ENCODE assay signal across 35 cellular contexts in the genomic region with DNA sequence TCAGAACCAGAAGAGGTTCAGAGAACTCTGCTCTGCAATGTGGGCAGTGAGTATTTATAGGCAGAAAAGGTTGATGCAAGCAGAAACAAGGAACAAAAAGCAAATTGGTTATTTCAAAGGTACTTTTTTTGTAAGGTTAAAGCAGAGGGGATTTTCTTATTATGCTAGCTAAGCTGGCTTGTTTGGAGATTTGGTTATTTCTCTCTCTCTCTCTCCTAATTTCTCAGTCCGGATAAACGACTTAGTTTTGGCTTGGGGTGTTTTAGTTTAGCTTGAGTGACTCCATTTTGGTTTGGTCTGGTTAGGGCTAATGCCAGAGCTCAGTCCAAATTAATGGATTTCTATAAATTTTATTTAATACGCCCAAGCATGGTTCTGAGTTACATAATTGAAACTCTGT.
"Had no signal": no experiment of that assay in that cellular context is flagged by ENCODE, and none has a peak within 500 bp of the region (broad histone marks: within the 10 kb centered on the region; RNA-seq: fewer than 3 reads in every experiment).

No MANE protein-coding gene starts in this region.

- H3K4me3 Mint-ChIP-seq: activated naive CD4-positive, alpha-beta T cell treated with anti-CD3 and anti-CD28 coated beads for 36 hours; activated naive CD8-positive, alpha-beta T cell treated with anti-CD3 and anti-CD28 coated beads, Interleukin-2, amount 10 ng/mL, durations not matched to agents 7 days and 5 days; activated T-helper 1 cell treated with anti-CD3 and anti-CD28 coated beads, Interleukin-12 subunit alpha, Interleukin-12 subunit beta, Interleukin-2, Interleukin-4 antibody, amounts not matched to agents 30 ng/mL and 10 ng/mL and 1 ng/mL, durations not matched to agents 14 hours and 24 hours and 36 hours; brain; effector memory CD8-positive, alpha-beta T cell; immature natural killer cell; nephron progenitor cell; stimulated activated effector memory CD8-positive, alpha-beta T cell treated with anti-CD3 and anti-CD28 coated beads, Interleukin-12 subunit alpha, Interleukin-12 subunit beta, amount 100 ng/mL, for 72 hours; stimulated activated naive CD8-positive, alpha-beta T cell treated with anti-CD3 and anti-CD28 coated beads, Interleukin-15, amount 100 ng/mL, for 72 hours had no signal

- H3K27ac ChIP-seq: ascending aorta, cardiac muscle cell, coronary artery, heart left ventricle, parathyroid adenoma, psoas muscle, sigmoid colon, upper lobe of left lung, VCaP had no signal

- H3K27ac Mint-ChIP-seq: activated naive CD4-positive, alpha-beta T cell treated with anti-CD3 and anti-CD28 coated beads for 36 hours; activated naive CD8-positive, alpha-beta T cell treated with anti-CD3 and anti-CD28 coated beads, Interleukin-2, amount 10 ng/mL, durations not matched to agents 7 days and 5 days; activated T-helper 1 cell treated with anti-CD3 and anti-CD28 coated beads, Interleukin-12 subunit alpha, Interleukin-12 subunit beta, Interleukin-2, Interleukin-4 antibody, amounts not matched to agents 30 ng/mL and 10 ng/mL and 1 ng/mL, durations not matched to agents 14 hours and 24 hours and 36 hours; brain; effector memory CD8-positive, alpha-beta T cell; immature natural killer cell; nephron progenitor cell; stimulated activated effector memory CD8-positive, alpha-beta T cell treated with anti-CD3 and anti-CD28 coated beads, Interleukin-12 subunit alpha, Interleukin-12 subunit beta, amount 100 ng/mL, for 72 hours; stimulated activated naive CD8-positive, alpha-beta T cell treated with anti-CD3 and anti-CD28 coated beads, Interleukin-15, amount 100 ng/mL, for 72 hours had no signal

- DNase-seq: activated CD4-positive, alpha-beta T cell treated with anti-CD3 and anti-CD28 coated beads for 4 hours; activated CD4-positive, alpha-beta T cell treated with anti-CD3 and anti-CD28 coated beads, Interleukin-2, amount 50 U/mL, for 48 hours; activated CD8-positive, alpha-beta memory T cell treated with anti-CD3 and anti-CD28 coated beads, Interleukin-2, amount 50 U/mL, for 4 hours; activated effector memory CD4-positive, alpha-beta T cell treated with anti-CD3 and anti-CD28 coated beads, Interleukin-2, amount 50 U/mL, for 16 hours; activated naive CD4-positive, alpha-beta T cell treated with anti-CD3 and anti-CD28 coated beads for 36 hours; activated naive CD8-positive, alpha-beta T cell treated with anti-CD3 and anti-CD28 coated beads, Interleukin-2, amount 10 ng/mL, durations not matched to agents 7 days and 5 days; activated T-cell treated with anti-CD3 and anti-CD28 coated beads, Interleukin-2, amount 50 U/mL, for 1 hour; cerebellar nuclear complex; dorsolateral prefrontal cortex; effector memory CD8-positive, alpha-beta T cell; erythroblast; foreskin fibroblast; heart left ventricle; hypothalamus; immature natural killer cell; kidney; left colon; mammary epithelial cell; nephron progenitor cell; psoas muscle; sigmoid colon; small intestine; stimulated activated CD4-positive, alpha-beta T cell treated with anti-CD3 and anti-CD28 coated beads, Interleukin-4, amount 100 ng/mL, for 24 hours; stimulated activated naive CD8-positive, alpha-beta T cell treated with anti-CD3 and anti-CD28 coated beads, Interleukin-15, amount 100 ng/mL, for 72 hours; substantia nigra; T-helper 9 cell; upper lobe of left lung had no signal

- H3K27me3 Mint-ChIP-seq: activated naive CD8-positive, alpha-beta T cell treated with anti-CD3 and anti-CD28 coated beads, Interleukin-2, amount 10 ng/mL, durations not matched to agents 7 days and 5 days; effector memory CD8-positive, alpha-beta T cell; stimulated activated naive CD8-positive, alpha-beta T cell treated with anti-CD3 and anti-CD28 coated beads, Interleukin-15, amount 100 ng/mL, for 72 hours had no signal

- H3K4me3 ChIP-seq: ascending aorta, cardiac muscle cell, coronary artery, dorsolateral prefrontal cortex, heart left ventricle, psoas muscle, sigmoid colon, upper lobe of left lung had no signal

- H3K4me1 Mint-ChIP-seq: activated naive CD8-positive, alpha-beta T cell treated with anti-CD3 and anti-CD28 coated beads, Interleukin-2, amount 10 ng/mL, durations not matched to agents 7 days and 5 days; brain; immature natural killer cell; nephron progenitor cell; stimulated activated effector memory CD8-positive, alpha-beta T cell treated with anti-CD3 and anti-CD28 coated beads, Interleukin-12 subunit alpha, Interleukin-12 subunit beta, amount 100 ng/mL, for 72 hours; stimulated activated naive CD8-positive, alpha-beta T cell treated with anti-CD3 and anti-CD28 coated beads, Interleukin-15, amount 100 ng/mL, for 72 hours had no signal

- H3K36me3 ChIP-seq: ascending aorta, cardiac muscle cell, heart left ventricle, sigmoid colon, upper lobe of left lung had no signal

- H3K4me1 ChIP-seq: ascending aorta, heart left ventricle, parathyroid adenoma, psoas muscle, sigmoid colon, upper lobe of left lung had no signal

- ATAC-seq: effector memory CD8-positive, alpha-beta T cell; heart left ventricle; left colon; psoas muscle; stimulated activated effector memory CD8-positive, alpha-beta T cell treated with anti-CD3 and anti-CD28 coated beads, Interleukin-12 subunit alpha, Interleukin-12 subunit beta, amount 100 ng/mL, for 72 hours; stimulated activated naive CD8-positive, alpha-beta T cell treated with anti-CD3 and anti-CD28 coated beads, Interleukin-15, amount 100 ng/mL, for 72 hours had no signal

- H3K9me3 Mint-ChIP-seq: activated naive CD4-positive, alpha-beta T cell treated with anti-CD3 and anti-CD28 coated beads for 36 hours; activated naive CD8-positive, alpha-beta T cell treated with anti-CD3 and anti-CD28 coated beads, Interleukin-2, amount 10 ng/mL, durations not matched to agents 7 days and 5 days; activated T-helper 1 cell treated with anti-CD3 and anti-CD28 coated beads, Interleukin-12 subunit alpha, Interleukin-12 subunit beta, Interleukin-2, Interleukin-4 antibody, amounts not matched to agents 30 ng/mL and 10 ng/mL and 1 ng/mL, durations not matched to agents 14 hours and 24 hours and 36 hours; brain; nephron progenitor cell; stimulated activated naive CD8-positive, alpha-beta T cell treated with anti-CD3 and anti-CD28 coated beads, Interleukin-15, amount 100 ng/mL, for 72 hours had no signal

- H3K9me3 ChIP-seq: ascending aorta, heart left ventricle, psoas muscle, upper lobe of left lung had no signal

- H3K27me3 ChIP-seq: ascending aorta, cardiac muscle cell, dorsolateral prefrontal cortex, sigmoid colon, upper lobe of left lung had no signal

- H3K36me3 Mint-ChIP-seq: activated naive CD8-positive, alpha-beta T cell treated with anti-CD3 and anti-CD28 coated beads, Interleukin-2, amount 10 ng/mL, durations not matched to agents 7 days and 5 days; brain; stimulated activated effector memory CD8-positive, alpha-beta T cell treated with anti-CD3 and anti-CD28 coated beads, Interleukin-12 subunit alpha, Interleukin-12 subunit beta, amount 100 ng/mL, for 72 hours had no signal
